Comparison of ENCODE assay signal across 14 cellular contexts in the genomic region with DNA sequence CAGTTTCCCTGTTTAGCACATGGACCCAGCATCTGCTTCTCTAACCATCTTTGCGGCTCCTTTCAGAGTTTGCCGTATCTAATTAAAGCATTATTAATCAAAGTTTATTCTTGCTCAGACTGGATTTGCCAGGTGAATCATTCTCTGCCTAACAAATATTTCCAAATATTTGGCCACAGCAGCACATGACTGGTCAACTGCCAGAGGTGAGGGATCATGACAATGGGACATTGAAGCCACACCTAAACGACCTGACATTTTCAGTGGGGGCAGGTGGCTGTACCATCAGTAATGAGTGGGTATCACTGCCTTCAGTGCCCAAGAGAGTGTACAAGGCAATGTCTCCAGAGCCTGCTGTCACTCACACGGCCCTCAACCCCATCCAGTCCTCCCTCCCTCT.
DNase-seq lines count a peak whose midpoint lies in the region; ATAC-seq and TF ChIP-seq lines count a peak whose summit lies in the region.
"Had no signal": no experiment of that assay in that cellular context is flagged by ENCODE, and none has a peak within 500 bp of the region (broad histone marks: within the 10 kb centered on the region; RNA-seq: fewer than 3 reads in every experiment).

No MANE protein-coding gene starts in this region.

- H3K9ac ChIP-seq in mammary epithelial cell (ENCODE audit: insufficient read depth, low read length): no peak overlapping the region
- H3K9ac ChIP-seq: GM23248 had no signal

- BruUV-seq in mammary epithelial cell (replicated peaks; lab: Mats Ljungman, UMichigan): no TSS peak

- H2AFZ ChIP-seq in mammary epithelial cell (ENCODE audit: low read depth, low read length): no peak overlapping the region
- H2AFZ ChIP-seq: GM23248 had no signal

- no peak overlapping the region for H3K4me3 ChIP-seq in mammary epithelial cell (replicated peaks in 1 of 3; ENCODE audit: insufficient read depth in 1 of 3, low read depth in 2 of 3, low read length in 3 of 3)
- H3K4me3 ChIP-seq: GM23248 had no signal

- dilution Hi-C loops in mammary epithelial cell (cut with HindIII; ENCODE audit: low sequenced_read_pairs): no loop called here

- in situ Hi-C loops in mammary epithelial cell (cut with MboI; ENCODE audit: low sequenced_read_pairs in 2 of 2): no loop called here

- H3K9me3 ChIP-seq in mammary epithelial cell (replicated peaks; ENCODE audit: insufficient read depth, low read length): no peaks in the 10 kb centered on the region
- H3K9me3 ChIP-seq: Caco-2 had no signal

- DNase-seq in NCI-H69 (lab: John Stamatoyannopoulos, UW) (peak; percentile 28), NCI-H748 (lab: John Stamatoyannopoulos, UW; ENCODE audit: unreplicated experiment) (peak; percentile 89), left lobe of liver (ENCODE audit: low spot score) (no peak), NCI-H82 treated with DMSO at 0.1 percent for 48 hours (lab: John Stamatoyannopoulos, UW; ENCODE audit: unreplicated experiment) (no peak), mammary epithelial cell (no peak), GOT3 (lab: John Stamatoyannopoulos, UW) (no peak)
- DNase-seq: C1 segment of cervical spinal cord; Caco-2; CD4-positive, alpha-beta memory T cell; DMS153; DND-41; GM23248; H9 had no signal

- TF ChIP-seq CTCF in mammary epithelial cell (conservative IDR thresholded peaks at IDR 0.05 in 1 of 2, IDR thresholded peaks at IDR 0.05 in 1 of 2; ENCODE audit: extremely low read depth in 1 of 2, insufficient read depth in 1 of 2, low read depth in 1 of 2, low read length in 2 of 2): no peak

- no peak overlapping the region for H3K27ac ChIP-seq in mammary epithelial cell (ENCODE audit: insufficient read depth, low read depth, low read length)
- H3K27ac ChIP-seq: GM23248 had no signal

- H3K79me2 ChIP-seq in mammary epithelial cell (ENCODE audit: insufficient read depth, low read length): no peaks in the 10 kb centered on the region

- 53% methylated on average over 4 of the region's 4 CpGs for WGBS in mammary epithelial cell (ENCODE audit: low coverage, missing lambda C conversion rate)

- no peaks in the 10 kb centered on the region for H4K20me1 ChIP-seq in mammary epithelial cell (ENCODE audit: insufficient read depth, low read length)

- peak; percentile 28 for ATAC-seq in left lobe of liver
- ATAC-seq: HCT116 had no signal

- intact Hi-C loops in mammary epithelial cell (cut with micrococcal nuclease): no loop called here

- H3K4me2 ChIP-seq in mammary epithelial cell (ENCODE audit: insufficient read depth, low read depth, low read length): no peak overlapping the region

- H3K4me1 ChIP-seq in mammary epithelial cell (ENCODE audit: insufficient read depth, low read length): no peaks in the 10 kb centered on the region
- H3K4me1 ChIP-seq: Caco-2 had no signal

- CTCF ChIA-PET in mammary epithelial cell (lab: Charles Lee; ENCODE audit: low non-redundant PET): no interaction called here

- no peaks in the 10 kb centered on the region for H3K36me3 ChIP-seq in mammary epithelial cell (ENCODE audit: insufficient read depth, low read length)

- H3K27me3 ChIP-seq in mammary epithelial cell (ENCODE audit: insufficient read depth, low read length): no peaks in the 10 kb centered on the region

Comparison
In these comparisons a context has a peak if more than half of its experiments do, and no peak if none do; other contexts are left out.
1. DNase-seq: peak in NCI-H69 (single experiment) and NCI-H748 (single experiment); none in left lobe of liver (single experiment), NCI-H82 treated with DMSO at 0.1 percent for 48 hours (single experiment), mammary epithelial cell (single experiment) and GOT3 (single experiment).